16 cellular contexts compared by ENCODE assay signal in the genomic region with DNA sequence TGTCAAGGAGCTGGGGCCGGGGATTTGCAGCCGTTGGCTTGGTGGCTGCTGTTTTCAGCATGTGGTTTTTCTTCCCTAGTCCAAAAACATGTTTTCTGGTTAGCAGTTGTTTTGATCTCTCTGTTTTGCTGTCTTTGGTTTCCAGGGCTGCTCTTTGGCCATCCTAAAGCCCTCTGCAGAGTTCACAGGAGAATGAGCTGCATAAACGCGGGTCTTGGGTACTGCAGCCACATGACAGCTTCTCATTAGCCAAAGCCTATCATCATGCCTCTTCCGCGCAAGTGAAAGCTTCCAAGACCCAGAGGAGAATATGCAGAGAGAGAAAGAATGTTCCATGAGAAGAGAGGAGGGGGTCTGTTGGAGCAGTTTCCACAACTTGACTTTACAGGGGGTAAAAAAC.
DNase-seq lines count a peak whose midpoint lies in the region; ATAC-seq lines count a peak whose summit lies in the region.
"Had no signal": no experiment of that assay in that cellular context is flagged by ENCODE, and none has a peak within 500 bp of the region (broad histone marks: within the 10 kb centered on the region; RNA-seq: fewer than 3 reads in every experiment).

No MANE protein-coding gene starts in this region.

- DNase-seq in G401 (ENCODE audit: low spot score) (peak; percentile 24), islet precursor cell (peak; percentile 39), neuronal stem cell (ENCODE audit: low spot score) (no peak), NCI-H69 (lab: John Stamatoyannopoulos, UW) (no peak)
- DNase-seq in activated CD4-positive, alpha-beta T cell treated with anti-CD3 and anti-CD28 coated beads, Interleukin-2, amount 10 ng/mL, durations not matched to agents 7 days and 5 days = no peak
- DNase-seq: ACHN; CD8-positive, alpha-beta T cell; DMS 273 treated with DMSO at 0.1 percent for 48 hours; GDM1; GOT3; H7; HFFc6 had no signal

- no peak overlapping the region for H2AK5ac ChIP-seq in neuronal stem cell (ENCODE audit: low read depth, low read length)

- peak overlapping the region; percentile 44 for H3K18ac ChIP-seq in neuronal stem cell (ENCODE audit: low read length)

- no peak overlapping the region for H3K4ac ChIP-seq in neuronal stem cell (ENCODE audit: low read length)

- H2BK5ac ChIP-seq in neuronal stem cell (ENCODE audit: low read length) = no peak overlapping the region

- H3K27ac Mint-ChIP-seq in activated CD4-positive, alpha-beta T cell treated with anti-CD3 and anti-CD28 coated beads, Interleukin-2, amount 10 ng/mL, durations not matched to agents 7 days and 5 days = no peak overlapping the region
- H3K27ac Mint-ChIP-seq: CD14-positive monocyte; CD8-positive, alpha-beta T cell; HFFc6 had no signal

- no peak overlapping the region for H3K23ac ChIP-seq in neuronal stem cell (ENCODE audit: low read depth, low read length, poor library complexity)

- no peak overlapping the region for H4K91ac ChIP-seq in neuronal stem cell (ENCODE audit: low read depth, low read length, poor library complexity)

- no peaks in the 10 kb centered on the region for H3K27me3 ChIP-seq in neuronal stem cell (ENCODE audit: control insufficient read depth in 3 of 3, insufficient read depth in 3 of 3, low read depth in 1 of 3, low read length in 3 of 3)

- H3K4me1 ChIP-seq in neuronal stem cell (ENCODE audit: control insufficient read depth in 2 of 2, insufficient read depth in 1 of 2, low read depth in 1 of 2, low read length in 2 of 2) = no peaks in the 10 kb centered on the region

- no peak overlapping the region for H3K14ac ChIP-seq in neuronal stem cell (ENCODE audit: low read length)

- peaks cover 2% of the 10 kb centered on the region for H3K27me3 Mint-ChIP-seq in activated CD4-positive, alpha-beta T cell treated with anti-CD3 and anti-CD28 coated beads, Interleukin-2, amount 10 ng/mL, durations not matched to agents 7 days and 5 days

- H2BK15ac ChIP-seq in neuronal stem cell (ENCODE audit: low read length) = no peak overlapping the region

- no peaks in the 10 kb centered on the region for H3K4me1 Mint-ChIP-seq in activated CD4-positive, alpha-beta T cell treated with anti-CD3 and anti-CD28 coated beads, Interleukin-2, amount 10 ng/mL, durations not matched to agents 7 days and 5 days
- H3K4me1 Mint-ChIP-seq: CD14-positive monocyte had no signal

- no peaks in the 10 kb centered on the region for H3K36me3 Mint-ChIP-seq in activated CD4-positive, alpha-beta T cell treated with anti-CD3 and anti-CD28 coated beads, Interleukin-2, amount 10 ng/mL, durations not matched to agents 7 days and 5 days (ENCODE audit: low read depth)
- H3K36me3 Mint-ChIP-seq: CD14-positive monocyte; CD8-positive, alpha-beta T cell had no signal

- ATAC-seq in GM18907 (IDR thresholded peaks at IDR 0.05; ENCODE audit: unreplicated experiment) = no peak
- ATAC-seq: CD8-positive, alpha-beta T cell; HCT116 had no signal

- no peaks in the 10 kb centered on the region for H3K36me3 ChIP-seq in neuronal stem cell (replicated peaks in 1 of 2; ENCODE audit: control insufficient read depth in 2 of 2, insufficient read depth in 2 of 2, low read length in 2 of 2)

- H3K27ac ChIP-seq in neuronal stem cell (replicated peaks; ENCODE audit: low read length) = no peak overlapping the region
- H3K27ac ChIP-seq: HL-60 had no signal

- POLR2A ChIA-PET in activated CD4-positive, alpha-beta T cell treated with anti-CD3 and anti-CD28 coated beads, Interleukin-2, amount 10 ng/mL, durations not matched to agents 7 days and 5 days (lab: Charles Lee) = no interaction called here

- H3K9ac ChIP-seq in neuronal stem cell (ENCODE audit: low read depth, low read length, poor library complexity) = no peak overlapping the region

- no peaks in the 10 kb centered on the region for H3K79me1 ChIP-seq in neuronal stem cell (ENCODE audit: low read depth, low read length)

- no CpG with 5 or more reads among the region's 6 CpGs for WGBS in neuronal stem cell (ENCODE audit: extremely low coverage in 2 of 2, insufficient read length in 2 of 2, insufficient replicate concordance in 1 of 2), 2 donors

- no peak overlapping the region for H3K4me2 ChIP-seq in neuronal stem cell (ENCODE audit: insufficient read depth, low read length, poor library complexity, severe bottlenecking)

- no peaks in the 10 kb centered on the region for H3K9me3 ChIP-seq in neuronal stem cell (replicated peaks in 1 of 2; ENCODE audit: control insufficient read depth in 2 of 2, insufficient read depth in 1 of 2, low read depth in 1 of 2, low read length in 2 of 2)

- H2BK12ac ChIP-seq in neuronal stem cell (ENCODE audit: low read length) = no peak overlapping the region

- in situ Hi-C loops in G401 (cut with HindIII; ENCODE audit: low sequenced_read_pairs) = no loop called here

- H2BK120ac ChIP-seq in neuronal stem cell (ENCODE audit: low read depth, low read length) = no peak overlapping the region

- no peaks in the 10 kb centered on the region for H3K9me3 Mint-ChIP-seq in activated CD4-positive, alpha-beta T cell treated with anti-CD3 and anti-CD28 coated beads, Interleukin-2, amount 10 ng/mL, durations not matched to agents 7 days and 5 days
- H3K9me3 Mint-ChIP-seq: CD8-positive, alpha-beta T cell had no signal

- CTCF ChIA-PET in activated CD4-positive, alpha-beta T cell treated with anti-CD3 and anti-CD28 coated beads, Interleukin-2, amount 10 ng/mL, durations not matched to agents 7 days and 5 days (lab: Charles Lee) = no interaction called here

- no peak overlapping the region for H4K8ac ChIP-seq in neuronal stem cell (ENCODE audit: low read depth, low read length)

- H3K4me3 Mint-ChIP-seq in activated CD4-positive, alpha-beta T cell treated with anti-CD3 and anti-CD28 coated beads, Interleukin-2, amount 10 ng/mL, durations not matched to agents 7 days and 5 days = no peak overlapping the region
- H3K4me3 Mint-ChIP-seq: CD14-positive monocyte; CD8-positive, alpha-beta T cell; HFFc6 had no signal

- H3K4me3 ChIP-seq in neuronal stem cell (ENCODE audit: low read length in 2 of 2) = no peak overlapping the region

- H2AFZ ChIP-seq in neuronal stem cell (ENCODE audit: low read length) = no peak overlapping the region

Comparison
In these comparisons a context has a peak if more than half of its experiments do, and no peak if none do; other contexts are left out.
1. DNase-seq: peak in G401 (single experiment) and islet precursor cell (single experiment); none in neuronal stem cell (single experiment), NCI-H69 (single experiment) and activated CD4-positive, alpha-beta T cell treated with anti-CD3 and anti-CD28 coated beads, Interleukin-2, amount 10 ng/mL, durations not matched to agents 7 days and 5 days (single experiment).